ENCODE assay signal across 1 cellular context in the genomic region with DNA sequence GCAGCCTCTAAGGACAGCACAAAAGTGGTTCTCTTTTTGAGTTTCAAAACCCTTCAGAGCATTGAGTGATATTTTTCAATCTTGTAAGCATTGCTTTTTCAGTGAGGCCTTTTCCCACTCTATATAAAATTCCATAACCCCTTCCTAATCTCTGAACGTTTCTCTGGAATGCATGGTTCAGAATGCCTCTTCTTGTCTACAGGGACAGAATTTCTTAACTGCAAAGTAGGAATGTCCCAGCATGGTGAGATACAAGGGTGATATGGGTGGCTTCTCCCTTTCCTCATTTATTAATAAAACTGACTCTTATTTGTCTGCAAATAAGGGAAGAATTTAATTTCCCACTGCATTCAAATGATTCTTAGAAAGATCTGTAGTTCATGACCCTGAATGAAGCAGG.
TF ChIP-seq lines count a peak whose summit lies in the region.

No MANE protein-coding gene starts in this region.

TF ChIP-seq in SK-N-SH treated with all-trans-retinoic acid at 6 μM for 48 hours, 23 proteins besides CTCF, POLR2A, EP300 and RAD21 (continued from another document):
- no peak for TF ChIP-seq ARNTL (CRISPR knock-in tag; IDR thresholded peaks at IDR 0.05; ENCODE audit: borderline replicate concordance, low read depth)
